In the genomic region with DNA sequence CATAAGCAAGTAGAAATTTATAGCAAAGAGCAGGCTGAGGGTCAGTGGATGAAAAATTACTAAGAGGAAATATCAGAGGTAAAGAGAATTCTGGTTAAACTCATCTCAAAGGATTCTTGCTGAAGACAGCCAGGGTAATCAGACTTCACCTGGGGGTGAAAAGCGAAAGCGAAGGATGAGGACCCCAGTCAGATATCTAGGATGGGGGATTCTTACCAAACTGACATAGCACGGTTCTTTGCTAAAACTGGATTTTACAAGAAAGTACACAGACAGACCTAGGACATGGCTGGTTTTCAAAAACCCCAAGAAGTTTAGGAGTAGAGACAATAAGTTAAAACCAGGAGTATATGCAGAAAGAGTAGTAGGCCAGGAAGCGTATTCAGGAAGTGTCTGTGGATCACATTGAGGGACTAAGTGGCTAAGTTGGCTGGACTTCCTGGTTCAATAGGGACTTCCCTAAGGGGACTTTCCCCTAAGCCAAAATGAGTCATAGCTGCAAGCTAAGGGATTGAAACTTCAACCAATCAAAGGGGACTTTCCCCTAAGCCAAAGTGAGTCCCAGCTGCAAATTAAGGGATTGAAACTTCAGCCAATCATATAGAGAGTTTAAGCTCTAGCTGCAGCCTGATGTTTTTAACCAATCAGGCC, we compare ENCODE assay signal across 8 cellular contexts. TPM values are rescaled to one million over a fixed set of nuclear protein-coding genes. Genes with fewer than 3 reads are reported as not detected.
DNase-seq lines count a peak whose midpoint lies in the region; ATAC-seq, FAIRE-seq and TF ChIP-seq lines count a peak whose summit lies in the region.
"Had no signal": no experiment of that assay in that cellular context is flagged by ENCODE, and none has a peak within 500 bp of the region (broad histone marks: within the 10 kb centered on the region; RNA-seq: fewer than 3 reads in every experiment).

No MANE protein-coding gene starts in this region.

- ATAC-seq in HG02852 (IDR thresholded peaks at IDR 0.05; ENCODE audit: unreplicated experiment) (peak; percentile 31), HepG2 (no peak; the same call in 2 of the 3 replicates)

- DNase-seq in GM18507 (ENCODE audit: extremely low spot score, insufficient read length, low read depth) (peak; percentile 17), T1000 (lab: John Stamatoyannopoulos, UW) (peak; percentile 7), HepG2 (ENCODE audit: low spot score) (peak; percentile 3), HCEC 1CT (no peak), D341Med (ENCODE audit: low spot score) (no peak), substantia nigra (lab: John Stamatoyannopoulos, UW) (no peak)

- H3K79me2 ChIP-seq in HepG2 (ENCODE audit: insufficient read depth, low read length) = no peaks in the 10 kb centered on the region

- in situ Hi-C loops in HepG2 (cut with HindIII; ENCODE audit: extremely low pct_ligation_motif_present, low pct_unique_long_range_greater_than_20kb) = no loop called here

- H3K9me3 ChIP-seq in HepG2 (ENCODE audit: low read length) = no peaks in the 10 kb centered on the region

- H3K4me3 ChIP-seq in HepG2 (replicated peaks in 1 of 3; ENCODE audit: insufficient read depth in 1 of 3, low read depth in 2 of 3, low read length in 3 of 3) = no peak overlapping the region
- H3K4me3 ChIP-seq: PC-9 had no signal

- H2AFZ ChIP-seq in HepG2 (ENCODE audit: low read length) = peak overlapping the region; percentile 81
- H2AFZ ChIP-seq: PC-9 had no signal

- peaks cover 11% of the 10 kb centered on the region for H3K4me1 ChIP-seq in HepG2 (ENCODE audit: insufficient read depth, low read length)

- H3K27ac ChIP-seq in HepG2 (ENCODE audit: extremely low read length, insufficient read depth, low read length) = no peak overlapping the region
- no peak overlapping the region for H3K27ac ChIP-seq in substantia nigra (ENCODE audit: low read depth, low read length, poor library complexity, severe bottlenecking)
- H3K27ac ChIP-seq: PC-9 had no signal

- peak overlapping the region; percentile 43; the same call in 1 of the 2 replicates for H3K4me2 ChIP-seq in HepG2 (ENCODE audit: low read depth, low read length)
- H3K4me2 ChIP-seq: PC-9 had no signal

- no peaks in the 10 kb centered on the region; a peak in 1 of 5 replicates for H3K27me3 ChIP-seq in HepG2 (ENCODE audit: control insufficient read depth in 1 of 2, insufficient read depth in 2 of 2, low read length in 2 of 2)

- H4K20me1 ChIP-seq in HepG2 (ENCODE audit: insufficient read depth, low read length) = no peaks in the 10 kb centered on the region

- H3K9ac ChIP-seq in HepG2 (ENCODE audit: insufficient read depth, low read depth, low read length) = no peak overlapping the region

- TF ChIP-seq CTCF in HepG2 (CRISPR knock-in tag; IDR thresholded peaks at IDR 0.05) = no peak

- no peaks in the 10 kb centered on the region for H3K36me3 ChIP-seq in HepG2 (replicated peaks in 1 of 2; ENCODE audit: control insufficient read depth in 1 of 2, insufficient read depth in 2 of 2, low read length in 2 of 2)

- intact Hi-C loops in HepG2 (cut with micrococcal nuclease; ENCODE audit: unreplicated experiment) = no loop called here

- POLR2A ChIA-PET in HepG2 (lab: Yijun Ruan, JAX) = no interaction called here

- FAIRE-seq in GM18507 (lab: Jason Lieb, UNC) (peak; percentile 92), HepG2 (lab: Jason Lieb, UNC) (no peak)

- no peak for TF ChIP-seq POLR2A in HepG2 (IDR thresholded peaks at IDR 0.05; ENCODE audit: insufficient read depth in 1 of 2, low read depth in 2 of 2, low read length in 2 of 2)

- TF ChIP-seq EP300 in HepG2 (IDR thresholded peaks at IDR 0.05; ENCODE audit: low read depth in 2 of 2, low read length in 2 of 2) (no peak), HepG2 (CRISPR knock-in tag; IDR thresholded peaks at IDR 0.05; ENCODE audit: borderline replicate concordance) (no peak)

- CTCF ChIA-PET in HepG2 (lab: Yijun Ruan, JAX; ENCODE audit: low intra/inter-chr PET ratio, low total read pairs) = no interaction called here

- no TSS peak for BruUV-seq in HepG2 (replicated peaks; lab: Mats Ljungman, UMichigan)

- WGBS in HepG2 (ENCODE audit: low lambda C conversion rate) = 64% methylated on average over 4 of the region's 4 CpGs

- no peak for TF ChIP-seq RAD21 in HepG2 (CRISPR knock-in tag; IDR thresholded peaks at IDR 0.05)

TF ChIP-seq in HepG2, 621 proteins besides CTCF, POLR2A, EP300 and RAD21 (continues in another document):
- TF ChIP-seq ELF1 (CRISPR knock-in tag; IDR thresholded peaks at IDR 0.05) (peak; percentile 79), FOSL2 (CRISPR knock-in tag; IDR thresholded peaks at IDR 0.05) (peak; percentile 71), ELF3 (CRISPR knock-in tag; IDR thresholded peaks at IDR 0.05) (peak; percentile 84)

RNA-seq across cellular contexts. Expression of a gene that starts 2.4 kb away (rescaled TPM):
- not detected in 2 replicates for total RNA-seq in HepG2 (2016; rRNA removed; fragmentation: Illumina TruSeq; extraction: Trizol)
- total RNA-seq in HepG2 (2016; cell fraction: cytosol; rRNA removed; fragmentation: Illumina TruSeq; extraction: Trizol; ENCODE audit: low read depth) = not detected in 2 replicates
- not detected in 2 replicates for total RNA-seq in HepG2 (2016; cell fraction: insoluble cytoplasmic fraction; rRNA removed; fragmentation: Illumina TruSeq; extraction: Trizol)
- total RNA-seq in HepG2 (2016; cell fraction: membrane; rRNA removed; fragmentation: Illumina TruSeq; extraction: Trizol) = not detected in 2 replicates
- not detected in 2 replicates for total RNA-seq in HepG2 (2016; cell fraction: nucleus; rRNA removed; fragmentation: Illumina TruSeq; extraction: Trizol)
- not detected in 2 replicates for polyA plus RNA-seq in HepG2 (2011; rRNA removed)
- polyA plus RNA-seq in HepG2 (2011; cell fraction: cytosol; rRNA removed) = not detected in 2 replicates
- not detected in 2 replicates for polyA plus RNA-seq in HepG2 (2011; cell fraction: nucleus; rRNA removed)
- polyA plus RNA-seq in HepG2 (2012) = not detected in 2 replicates
- polyA plus RNA-seq in HepG2 (2016; cell fraction: cytosol; fragmentation: Illumina TruSeq; extraction: Trizol; ENCODE audit: low read depth) = not detected in 2 replicates
- not detected in 2 replicates for polyA plus RNA-seq in HepG2 (2016; cell fraction: insoluble cytoplasmic fraction; fragmentation: Illumina TruSeq; extraction: Trizol; ENCODE audit: low read depth)
- polyA plus RNA-seq in HepG2 (2016; cell fraction: membrane; fragmentation: Illumina TruSeq; extraction: Trizol; ENCODE audit: low read depth) = not detected in 2 replicates
- polyA plus RNA-seq in HepG2 (2016; cell fraction: nucleus; fragmentation: Illumina TruSeq; extraction: Trizol; ENCODE audit: insufficient read depth, low read depth) = not detected in 2 replicates
- polyA minus RNA-seq in HepG2 (2011; rRNA and poly(A)+ RNA removed; ENCODE audit: low replicate concordance) = not detected in 2 replicates
- not detected in 2 replicates for polyA minus RNA-seq in HepG2 (2011; cell fraction: cytosol; rRNA and poly(A)+ RNA removed)
- polyA minus RNA-seq in HepG2 (2011; cell fraction: nucleus; rRNA and poly(A)+ RNA removed) = not detected in 2 replicates

RNA-seq across cellular contexts. Expression of a gene that starts 23.2 kb away (rescaled TPM):
- 51.0 and 66.2 TPM in 2 replicates for total RNA-seq in HepG2 (2016; rRNA removed; fragmentation: Illumina TruSeq; extraction: Trizol)
- total RNA-seq in HepG2 (2016; cell fraction: cytosol; rRNA removed; fragmentation: Illumina TruSeq; extraction: Trizol; ENCODE audit: low read depth) = 38.5 and 43.1 TPM in 2 replicates
- total RNA-seq in HepG2 (2016; cell fraction: insoluble cytoplasmic fraction; rRNA removed; fragmentation: Illumina TruSeq; extraction: Trizol) = 55.5 and 63.3 TPM in 2 replicates
- 51.7 and 64.0 TPM in 2 replicates for total RNA-seq in HepG2 (2016; cell fraction: membrane; rRNA removed; fragmentation: Illumina TruSeq; extraction: Trizol)
- total RNA-seq in HepG2 (2016; cell fraction: nucleus; rRNA removed; fragmentation: Illumina TruSeq; extraction: Trizol) = 20.8 and 27.4 TPM in 2 replicates
- polyA plus RNA-seq in HepG2 (2011; rRNA removed) = 34.3 and 41.4 TPM in 2 replicates
- 19.2 and 23.8 TPM in 2 replicates for polyA plus RNA-seq in HepG2 (2011; cell fraction: cytosol; rRNA removed)
- 7.0 and 8.8 TPM in 2 replicates for polyA plus RNA-seq in HepG2 (2011; cell fraction: nucleus; rRNA removed)
- 39.2 and 39.8 TPM in 2 replicates for polyA plus RNA-seq in HepG2 (2012)
- polyA plus RNA-seq in HepG2 (2016; cell fraction: cytosol; fragmentation: Illumina TruSeq; extraction: Trizol; ENCODE audit: low read depth) = 52.8 and 70.6 TPM in 2 replicates
- 95.8 and 101 TPM in 2 replicates for polyA plus RNA-seq in HepG2 (2016; cell fraction: insoluble cytoplasmic fraction; fragmentation: Illumina TruSeq; extraction: Trizol; ENCODE audit: low read depth)
- polyA plus RNA-seq in HepG2 (2016; cell fraction: membrane; fragmentation: Illumina TruSeq; extraction: Trizol; ENCODE audit: low read depth) = 68.1 and 83.6 TPM in 2 replicates
- 44.3 and 48.4 TPM in 2 replicates for polyA plus RNA-seq in HepG2 (2016; cell fraction: nucleus; fragmentation: Illumina TruSeq; extraction: Trizol; ENCODE audit: insufficient read depth, low read depth)
- polyA minus RNA-seq in HepG2 (2011; rRNA and poly(A)+ RNA removed; ENCODE audit: low replicate concordance) = 7.3 and 16.0 TPM in 2 replicates
- polyA minus RNA-seq in HepG2 (2011; cell fraction: cytosol; rRNA and poly(A)+ RNA removed) = 5.7 and 6.1 TPM in 2 replicates
- 23.8 and 24.9 TPM in 2 replicates for polyA minus RNA-seq in HepG2 (2011; cell fraction: nucleus; rRNA and poly(A)+ RNA removed)

RNA-seq across cellular contexts. Expression of a gene that starts 40.0 kb away (rescaled TPM):
- total RNA-seq in HepG2 (2016; rRNA removed; fragmentation: Illumina TruSeq; extraction: Trizol) = 0.18 TPM in 1 of 2 replicates, not detected in the other
- not detected in 2 replicates for total RNA-seq in HepG2 (2016; cell fraction: cytosol; rRNA removed; fragmentation: Illumina TruSeq; extraction: Trizol; ENCODE audit: low read depth)
- 0.10 and 0.32 TPM in 2 replicates for total RNA-seq in HepG2 (2016; cell fraction: insoluble cytoplasmic fraction; rRNA removed; fragmentation: Illumina TruSeq; extraction: Trizol)
- total RNA-seq in HepG2 (2016; cell fraction: membrane; rRNA removed; fragmentation: Illumina TruSeq; extraction: Trizol) = 0.25 TPM in 1 of 2 replicates, not detected in the other
- total RNA-seq in HepG2 (2016; cell fraction: nucleus; rRNA removed; fragmentation: Illumina TruSeq; extraction: Trizol) = 0.47 and 0.97 TPM in 2 replicates
- 0.55 and 0.58 TPM in 2 replicates for polyA plus RNA-seq in HepG2 (2011; rRNA removed)
- polyA plus RNA-seq in HepG2 (2011; cell fraction: cytosol; rRNA removed) = 0.13 and 0.26 TPM in 2 replicates
- 1.2 and 2.5 TPM in 2 replicates for polyA plus RNA-seq in HepG2 (2011; cell fraction: nucleus; rRNA removed)
- 0.28 and 0.46 TPM in 2 replicates for polyA plus RNA-seq in HepG2 (2012)
- polyA plus RNA-seq in HepG2 (2016; cell fraction: cytosol; fragmentation: Illumina TruSeq; extraction: Trizol; ENCODE audit: low read depth) = not detected in 2 replicates
- 0.13 and 0.19 TPM in 2 replicates for polyA plus RNA-seq in HepG2 (2016; cell fraction: insoluble cytoplasmic fraction; fragmentation: Illumina TruSeq; extraction: Trizol; ENCODE audit: low read depth)
- not detected in 2 replicates for polyA plus RNA-seq in HepG2 (2016; cell fraction: membrane; fragmentation: Illumina TruSeq; extraction: Trizol; ENCODE audit: low read depth)
- polyA plus RNA-seq in HepG2 (2016; cell fraction: nucleus; fragmentation: Illumina TruSeq; extraction: Trizol; ENCODE audit: insufficient read depth, low read depth) = 1.1 and 2.1 TPM in 2 replicates
- polyA minus RNA-seq in HepG2 (2011; rRNA and poly(A)+ RNA removed; ENCODE audit: low replicate concordance) = 0.21 and 2.3 TPM in 2 replicates
- polyA minus RNA-seq in HepG2 (2011; cell fraction: cytosol; rRNA and poly(A)+ RNA removed) = not detected in 2 replicates
- 2.2 and 3.1 TPM in 2 replicates for polyA minus RNA-seq in HepG2 (2011; cell fraction: nucleus; rRNA and poly(A)+ RNA removed)

Comparison
In these comparisons a context has a peak if more than half of its experiments do, and no peak if none do; other contexts are left out.
1. DNase-seq: peak in GM18507 (single experiment), T1000 (single experiment) and HepG2 (single experiment); none in HCEC 1CT (single experiment), D341Med (single experiment) and substantia nigra (0 of 49).